ENCODE assay signal across 20 cellular contexts in genomic region chr1:63982201-63982600, GRCh38.
"Had no signal": no experiment of that assay in that cellular context is flagged by ENCODE, and none has a peak within 500 bp of the region (broad histone marks: within the 10 kb centered on the region; RNA-seq: fewer than 3 reads in every experiment).

No MANE protein-coding gene starts in this region.

- H3K9me3 Mint-ChIP-seq: activated CD4-positive, alpha-beta memory T cell treated with anti-CD3 and anti-CD28 coated beads, Interleukin-2, amount 10 ng/mL, durations not matched to agents 7 days and 5 days; activated CD4-positive, alpha-beta T cell treated with anti-CD3 and anti-CD28 coated beads, Interleukin-2, amount 10 ng/mL, durations not matched to agents 24 days and 14 days; activated naive CD4-positive, alpha-beta T cell treated with anti-CD3 and anti-CD28 coated beads for 36 hours; activated T-cell treated with anti-CD3 and anti-CD28 coated beads, Interleukin-2, amount 50 U/mL, for 72 hours; brain; nephron progenitor cell; stimulated activated naive CD8-positive, alpha-beta T cell treated with anti-CD3 and anti-CD28 coated beads, Interleukin-15, amount 100 ng/mL, for 72 hours had no signal

- H2AFZ ChIP-seq: parathyroid adenoma had no signal

- H3K36me3 Mint-ChIP-seq: brain had no signal

- H3K27ac ChIP-seq: foreskin keratinocyte, parathyroid adenoma had no signal

- H3K4me3 Mint-ChIP-seq: activated CD4-positive, alpha-beta memory T cell treated with anti-CD3 and anti-CD28 coated beads, Interleukin-2, amount 10 ng/mL, durations not matched to agents 7 days and 5 days; activated CD4-positive, alpha-beta T cell treated with anti-CD3 and anti-CD28 coated beads, Interleukin-2, amount 10 ng/mL, durations not matched to agents 24 days and 14 days; activated naive CD4-positive, alpha-beta T cell treated with anti-CD3 and anti-CD28 coated beads for 36 hours; activated T-cell treated with anti-CD3 and anti-CD28 coated beads, Interleukin-2, amount 50 U/mL, for 72 hours; brain; nephron progenitor cell; stimulated activated naive CD8-positive, alpha-beta T cell treated with anti-CD3 and anti-CD28 coated beads, Interleukin-15, amount 100 ng/mL, for 72 hours had no signal

- ATAC-seq: activated CD4-positive, CD25-positive, alpha-beta regulatory T cell treated with anti-CD3 and anti-CD28 coated beads, Interleukin-2, amount 50 U/mL, for 24 hours; activated T-cell treated with anti-CD3 and anti-CD28 coated beads, Interleukin-2, amount 50 U/mL, for 72 hours; foreskin keratinocyte; left colon; stimulated activated naive CD8-positive, alpha-beta T cell treated with anti-CD3 and anti-CD28 coated beads, Interleukin-15, amount 100 ng/mL, for 72 hours had no signal

- H3K27ac Mint-ChIP-seq: activated CD4-positive, alpha-beta memory T cell treated with anti-CD3 and anti-CD28 coated beads, Interleukin-2, amount 10 ng/mL, durations not matched to agents 7 days and 5 days; activated CD4-positive, alpha-beta T cell treated with anti-CD3 and anti-CD28 coated beads, Interleukin-2, amount 10 ng/mL, durations not matched to agents 24 days and 14 days; activated naive CD4-positive, alpha-beta T cell treated with anti-CD3 and anti-CD28 coated beads for 36 hours; activated T-cell treated with anti-CD3 and anti-CD28 coated beads, Interleukin-2, amount 50 U/mL, for 72 hours; brain; nephron progenitor cell; stimulated activated naive CD8-positive, alpha-beta T cell treated with anti-CD3 and anti-CD28 coated beads, Interleukin-15, amount 100 ng/mL, for 72 hours had no signal

- H3K79me2 ChIP-seq: parathyroid adenoma had no signal

- H3K4me3 ChIP-seq: tibial artery had no signal

- H3K4me1 Mint-ChIP-seq: activated CD4-positive, alpha-beta memory T cell treated with anti-CD3 and anti-CD28 coated beads, Interleukin-2, amount 10 ng/mL, durations not matched to agents 7 days and 5 days; activated CD4-positive, alpha-beta T cell treated with anti-CD3 and anti-CD28 coated beads, Interleukin-2, amount 10 ng/mL, durations not matched to agents 24 days and 14 days; stimulated activated naive CD8-positive, alpha-beta T cell treated with anti-CD3 and anti-CD28 coated beads, Interleukin-15, amount 100 ng/mL, for 72 hours had no signal

- DNase-seq: activated CD4-positive, alpha-beta memory T cell treated with anti-CD3 and anti-CD28 coated beads, Interleukin-2, amount 10 ng/mL, durations not matched to agents 7 days and 5 days; activated CD4-positive, alpha-beta T cell treated with anti-CD3 and anti-CD28 coated beads, Interleukin-2, amount 10 ng/mL, durations not matched to agents 24 days and 14 days; activated effector memory CD4-positive, alpha-beta T cell treated with Interleukin-2 at 50 U/mL for 16 hours; activated naive CD4-positive, alpha-beta T cell treated with anti-CD3 and anti-CD28 coated beads for 36 hours; activated T-cell treated with anti-CD3 and anti-CD28 coated beads, Interleukin-2, amount 50 U/mL, for 72 hours; caudate nucleus; dermis blood vessel endothelial cell; effector CD8-positive, alpha-beta T cell; erythroblast; foreskin keratinocyte; left colon; mesenchymal stem cell; nephron progenitor cell; right cardiac atrium; stimulated activated CD4-positive, alpha-beta T cell treated with anti-CD3 and anti-CD28 coated beads, Interleukin-12 subunit alpha, Interleukin-12 subunit beta, amount 100 ng/mL, for 4 hours; stimulated activated naive CD8-positive, alpha-beta T cell treated with anti-CD3 and anti-CD28 coated beads, Interleukin-15, amount 100 ng/mL, for 72 hours; tibial artery had no signal

- H3K27me3 Mint-ChIP-seq: brain had no signal

- H3K27me3 ChIP-seq: foreskin keratinocyte, tibial artery had no signal

- H3K9ac ChIP-seq: parathyroid adenoma had no signal

- H3K9me3 ChIP-seq: tibial artery had no signal

- H3K36me3 ChIP-seq: tibial artery had no signal
